Comparison of ENCODE assay signal across 8 cellular contexts in the genomic region with DNA sequence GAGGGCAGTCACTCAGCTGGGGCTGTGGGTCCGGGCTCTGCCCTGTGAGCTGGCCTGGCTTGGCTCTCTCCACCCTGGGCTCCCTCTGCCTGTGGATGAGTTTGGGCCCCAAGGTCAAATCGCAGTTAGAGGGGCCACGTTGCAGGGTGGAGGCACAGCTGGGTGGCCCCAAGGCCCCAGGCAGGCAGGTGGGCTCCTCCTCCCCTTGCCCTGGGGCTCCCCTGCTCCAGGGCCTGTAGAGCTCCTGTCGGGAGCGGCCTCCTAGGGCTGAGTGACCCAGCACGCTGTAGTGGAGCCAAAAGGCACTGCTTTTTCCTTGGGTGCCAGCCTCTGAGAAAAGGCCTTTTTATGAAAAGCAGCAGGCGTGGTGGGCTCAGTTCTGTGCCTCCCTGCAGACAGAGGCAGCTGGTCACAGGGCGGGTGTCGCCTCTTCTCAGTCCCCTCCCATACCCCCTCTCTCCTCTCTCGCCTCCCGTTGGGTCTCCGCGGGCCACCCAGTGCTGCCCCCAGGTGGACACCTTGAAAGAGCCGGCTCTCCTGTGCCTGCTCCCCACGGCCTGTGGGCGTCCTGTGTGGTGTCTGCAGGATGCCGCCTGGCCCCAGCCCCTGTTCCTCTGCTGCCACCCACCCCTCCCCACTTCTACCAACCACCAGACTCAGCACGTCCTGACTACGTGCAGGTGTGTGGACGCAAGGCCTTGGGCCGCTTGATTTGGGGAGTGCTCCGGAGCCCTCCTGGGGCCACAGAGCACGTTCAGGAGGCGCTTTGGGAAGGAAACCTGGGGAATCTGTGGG. TPM values are rescaled to one million over a fixed set of nuclear protein-coding genes. Genes with fewer than 3 reads are reported as not detected.
DNase-seq lines count a peak whose midpoint lies in the region; ATAC-seq and TF ChIP-seq lines count a peak whose summit lies in the region.

No MANE protein-coding gene starts in this region.

- H3K4me1 Mint-ChIP-seq in activated T-cell treated with anti-CD3 and anti-CD28 coated beads, Interleukin-2, amount 50 U/mL, for 24 hours (ENCODE audit: low read depth): peaks cover 47% of the 10 kb centered on the region
- H3K4me1 Mint-ChIP-seq in osteocyte (ENCODE audit: unreplicated experiment): peaks cover 15% of the 10 kb centered on the region

- H3K9me3 ChIP-seq in NT2/D1 (ENCODE audit: insufficient read depth, low read length): peaks cover 19% of the 10 kb centered on the region; the same call in 1 of the 2 replicates
- H3K9me3 ChIP-seq in uterus: no peaks in the 10 kb centered on the region

- TF ChIP-seq POLR2A in uterus (IDR thresholded peaks at IDR 0.05): no peak

- H3K27me3 ChIP-seq in NT2/D1 (ENCODE audit: insufficient read depth, insufficient read length) (no peaks in the 10 kb centered on the region), uterus (no peaks in the 10 kb centered on the region)

- no peaks in the 10 kb centered on the region for H3K27me3 Mint-ChIP-seq in activated T-cell treated with anti-CD3 and anti-CD28 coated beads, Interleukin-2, amount 50 U/mL, for 24 hours
- no peaks in the 10 kb centered on the region for H3K27me3 Mint-ChIP-seq in osteocyte (ENCODE audit: unreplicated experiment)

- peaks cover 70% of the 10 kb centered on the region for H3K36me3 Mint-ChIP-seq in activated T-cell treated with anti-CD3 and anti-CD28 coated beads, Interleukin-2, amount 50 U/mL, for 24 hours (ENCODE audit: low read depth)
- H3K36me3 Mint-ChIP-seq in osteocyte (ENCODE audit: unreplicated experiment): peaks cover 19% of the 10 kb centered on the region

- H3K9me3 Mint-ChIP-seq in activated T-cell treated with anti-CD3 and anti-CD28 coated beads, Interleukin-2, amount 50 U/mL, for 24 hours: peaks cover 5% of the 10 kb centered on the region
- no peaks in the 10 kb centered on the region for H3K9me3 Mint-ChIP-seq in osteocyte (ENCODE audit: unreplicated experiment)

- H3K27ac Mint-ChIP-seq in activated T-cell treated with anti-CD3 and anti-CD28 coated beads, Interleukin-2, amount 50 U/mL, for 24 hours: no peak overlapping the region
- peak overlapping the region; percentile 31 for H3K27ac Mint-ChIP-seq in osteocyte (ENCODE audit: unreplicated experiment)

- TF ChIP-seq CTCF in fibroblast of pulmonary artery (IDR thresholded peaks at IDR 0.05; ENCODE audit: low read length, missing control alignments) (peak; percentile 73), osteocyte (IDR thresholded peaks at IDR 0.05) (peak; percentile 65), uterus (IDR thresholded peaks at IDR 0.05) (peak; percentile 35 to 66 (median 48))

- H3K4me3 ChIP-seq in NT2/D1 (ENCODE audit: insufficient read length, low read depth) (no peak overlapping the region), fibroblast of pulmonary artery (replicated peaks; ENCODE audit: low read depth, low read length) (no peak overlapping the region), uterus (no peak overlapping the region)

- DNase-seq in AG20443 (ENCODE audit: low spot score) (peak; percentile 88), NT2/D1 (ENCODE audit: low read depth, low spot score) (peak; percentile 57), fibroblast of pulmonary artery (ENCODE audit: low read depth) (peak; percentile 47), osteocyte (ENCODE audit: extremely low spot score, unreplicated experiment) (no peak), uterus (peak; percentile 48 to 64)
- DNase-seq in activated T-cell treated with anti-CD3 and anti-CD28 coated beads, Interleukin-2, amount 50 U/mL, for 24 hours: peak; percentile 80

- H3K4me1 ChIP-seq in NT2/D1 (ENCODE audit: insufficient read depth, insufficient read length) (peaks cover 42% of the 10 kb centered on the region), uterus (peaks cover 0 to 7% of the 10 kb centered on the region in 2 donors)

- peak overlapping the region; percentile 72 for H3K9ac ChIP-seq in NT2/D1 (ENCODE audit: insufficient read length, low read depth)

- H3K4me3 Mint-ChIP-seq in activated T-cell treated with anti-CD3 and anti-CD28 coated beads, Interleukin-2, amount 50 U/mL, for 24 hours: no peak overlapping the region
- no peak overlapping the region for H3K4me3 Mint-ChIP-seq in osteocyte (ENCODE audit: unreplicated experiment)

- no peak overlapping the region for H3K27ac ChIP-seq in uterus

- peak; percentile 65 for ATAC-seq in GM19351 (IDR thresholded peaks at IDR 0.05; ENCODE audit: unreplicated experiment)
- no peak for ATAC-seq in GM19467 (IDR thresholded peaks at IDR 0.05; ENCODE audit: unreplicated experiment)

- H3K36me3 ChIP-seq in NT2/D1 (ENCODE audit: insufficient read depth, insufficient read length, low read length): peaks cover 70% of the 10 kb centered on the region
- H3K36me3 ChIP-seq in uterus: no peaks in the 10 kb centered on the region

- intact Hi-C loops in uterus (cut with DNase I; ENCODE audit: low total_unique reads): loop anchor here (10.0 kb wide), 1 partner anchor 142 kb away; no protein-coding TSS in a partner anchor

RNA-seq across cellular contexts. Expression of a gene that starts 13.2 kb away (rescaled TPM):
- total RNA-seq in osteocyte (18.3 and 19.9 TPM in 2 replicates), uterus (10 to 100 TPM in 2 of 4 donors, 1 to 10 TPM in 1, under 1 TPM in 1; 0.51 to 21.7 (median 12.8) TPM)

RNA-seq across cellular contexts. Expression of a gene that starts 13.6 kb away (rescaled TPM):
- total RNA-seq in osteocyte (209 and 217 TPM in 2 replicates), uterus (100 to 1,000 TPM; 145 to 214 (median 162) TPM)

RNA-seq across cellular contexts. Expression of a gene that starts 26.0 kb away (rescaled TPM):
- 29.3 and 30.7 TPM in 2 replicates for total RNA-seq in osteocyte
- 10 to 100 TPM in 3 of 4 donors, under 1 TPM in 1; 0.59 to 38.5 (median 22.7) TPM for total RNA-seq in uterus

RNA-seq across cellular contexts. Expression of a gene that starts 34.5 kb away (rescaled TPM):
- total RNA-seq in osteocyte (67.8 and 68.7 TPM in 2 replicates), uterus (10 to 100 TPM in 3 of 4 donors, 1 to 10 TPM in 1; 3.1 to 56.8 (median 45.9) TPM)
